ENCODE assay signal across 8 cellular contexts in genomic region chr2:178479758-178480226, GRCh38. TPM values are rescaled to one million over a fixed set of nuclear protein-coding genes. Genes with fewer than 3 reads are reported as not detected.
DNase-seq lines count a peak whose midpoint lies in the region; ATAC-seq and TF ChIP-seq lines count a peak whose summit lies in the region.

No MANE protein-coding gene starts in this region.

- CTCF ChIA-PET in BJ (lab: Yijun Ruan, JAX): interaction anchor here (1.0 kb wide), 1 partner anchor 44 kb away, joined by 3 read pairs; no protein-coding TSS in a partner anchor

- H4K20me1 ChIP-seq in Loucy (ENCODE audit: insufficient read depth, low read length, poor library complexity, severe bottlenecking): peaks cover 41% of the 10 kb centered on the region

- H2AFZ ChIP-seq in Loucy (ENCODE audit: low read length): peak overlapping the region; percentile 90

- no peaks in the 10 kb centered on the region for H3K27me3 ChIP-seq in BJ (ENCODE audit: control insufficient read depth, insufficient read depth, low read length)
- no peaks in the 10 kb centered on the region for H3K27me3 ChIP-seq in Loucy (ENCODE audit: insufficient read depth, low read length, poor library complexity, severe bottlenecking)

- peak overlapping the region; percentile 93 for H3K9ac ChIP-seq in Loucy (ENCODE audit: low read depth, low read length, poor library complexity, severe bottlenecking)

- POLR2A ChIA-PET in BJ (lab: Charles Lee): interaction anchor here (0.6 kb wide), 1 partner anchor 29 kb away, joined by 3 read pairs; the partner anchor contains the start of genes PJVK and PRKRA
- POLR2A ChIA-PET in naive thymus-derived CD8-positive, alpha-beta T cell (lab: Charles Lee): interaction anchor here (1.0 to 2.2 kb wide), 4 partner anchors 15 to 67 kb away, joined by 3 to 20 read pairs (median 5); partner anchors contain the start of genes PJVK and PRKRA

- peak overlapping the region; percentile 84 for H3K4me3 Mint-ChIP-seq in dendritic cell treated with granulocyte-macrophage colony-stimulating factor and Interleukin-4, amounts not matched to agents 40 ng/mL and 50 ng/mL, for 4 days
- H3K4me3 Mint-ChIP-seq in naive thymus-derived CD8-positive, alpha-beta T cell: peak overlapping the region; percentile 92 to 99 (median 98)

- no peak for ATAC-seq in naive thymus-derived CD8-positive, alpha-beta T cell
- ATAC-seq in GM18867 (IDR thresholded peaks at IDR 0.05; ENCODE audit: unreplicated experiment) (no peak), GM19455 (IDR thresholded peaks at IDR 0.05; ENCODE audit: unreplicated experiment) (no peak)

- peaks cover 20% of the 10 kb centered on the region for H3K36me3 Mint-ChIP-seq in dendritic cell treated with granulocyte-macrophage colony-stimulating factor and Interleukin-4, amounts not matched to agents 40 ng/mL and 50 ng/mL, for 4 days (ENCODE audit: low read depth)
- peaks cover 0 to 3% (median 0%) of the 10 kb centered on the region in 3 donors for H3K36me3 Mint-ChIP-seq in naive thymus-derived CD8-positive, alpha-beta T cell

- H3K27ac Mint-ChIP-seq in dendritic cell treated with granulocyte-macrophage colony-stimulating factor and Interleukin-4, amounts not matched to agents 40 ng/mL and 50 ng/mL, for 4 days: peak overlapping the region; percentile 98
- H3K27ac Mint-ChIP-seq in naive thymus-derived CD8-positive, alpha-beta T cell: peak overlapping the region; percentile 96 to 99 (median 98)

- no peaks in the 10 kb centered on the region for H3K9me3 Mint-ChIP-seq in dendritic cell treated with granulocyte-macrophage colony-stimulating factor and Interleukin-4, amounts not matched to agents 40 ng/mL and 50 ng/mL, for 4 days
- H3K9me3 Mint-ChIP-seq in naive thymus-derived CD8-positive, alpha-beta T cell: no peaks in the 10 kb centered on the region

- no peaks in the 10 kb centered on the region for H3K9me2 ChIP-seq in Loucy (replicated peaks; ENCODE audit: low read depth, low read length)

- no peaks in the 10 kb centered on the region for H3K27me3 Mint-ChIP-seq in dendritic cell treated with granulocyte-macrophage colony-stimulating factor and Interleukin-4, amounts not matched to agents 40 ng/mL and 50 ng/mL, for 4 days
- no peaks in the 10 kb centered on the region for H3K27me3 Mint-ChIP-seq in naive thymus-derived CD8-positive, alpha-beta T cell

- DNase-seq in BJ (ENCODE audit: low read depth) (no peak), kidney tubule cell (ENCODE audit: low spot score) (no peak), foreskin melanocyte (no peak)
- peak in 1 of 10 donors; percentile 22 for DNase-seq in naive thymus-derived CD8-positive, alpha-beta T cell

- peaks cover 56% of the 10 kb centered on the region for H3K4me1 ChIP-seq in Loucy (ENCODE audit: insufficient read depth, low read length, poor library complexity, severe bottlenecking)

- H3K4me1 Mint-ChIP-seq in dendritic cell treated with granulocyte-macrophage colony-stimulating factor and Interleukin-4, amounts not matched to agents 40 ng/mL and 50 ng/mL, for 4 days (ENCODE audit: low read depth): peaks cover 27% of the 10 kb centered on the region
- H3K4me1 Mint-ChIP-seq in naive thymus-derived CD8-positive, alpha-beta T cell: peaks cover 24 to 59% (median 52%) of the 10 kb centered on the region in 4 donors

- peaks cover 9% of the 10 kb centered on the region; the same call in 1 of the 2 replicates for H3F3A ChIP-seq in Loucy (ENCODE audit: low read depth)

- peak overlapping the region; percentile 22 for H3K4me3 ChIP-seq in BJ (ENCODE audit: low read depth, low read length)
- H3K4me3 ChIP-seq in Loucy (ENCODE audit: low read length, poor library complexity, severe bottlenecking): peak overlapping the region; percentile 90

- TF ChIP-seq CTCF in BJ (IDR thresholded peaks at IDR 0.05; ENCODE audit: insufficient read depth, low read depth, low read length) (no peak), Loucy (conservative IDR thresholded peaks at IDR 0.05; ENCODE audit: low read length) (no peak)

- H3K79me2 ChIP-seq in Loucy (ENCODE audit: insufficient read depth, low read length): peaks cover 67% of the 10 kb centered on the region

- peak overlapping the region; percentile 77 for H3K4me2 ChIP-seq in Loucy (ENCODE audit: low read depth, low read length, poor library complexity, severe bottlenecking)

- H3K36me3 ChIP-seq in BJ (ENCODE audit: control insufficient read depth, insufficient read depth, low read length) (no peaks in the 10 kb centered on the region), Loucy (ENCODE audit: insufficient read depth, low read length) (no peaks in the 10 kb centered on the region)

- intact Hi-C loops in dendritic cell treated with granulocyte-macrophage colony-stimulating factor and Interleukin-4, amounts not matched to agents 40 ng/mL and 50 ng/mL, for 4 days (cut with micrococcal nuclease): loop anchor here (1.0 to 5.0 kb wide), 5 partner anchors 28 to 433 kb away; partner anchors contain the start of genes PJVK and PRKRA

- H3K9me3 ChIP-seq in Loucy (ENCODE audit: insufficient read depth, low read depth, low read length): no peaks in the 10 kb centered on the region

RNA-seq across cellular contexts. Expression of gene PLEKHA3, which starts 0.5 kb away (rescaled TPM):
- 10.0 and 22.8 TPM in 2 replicates for polyA plus RNA-seq in BJ (2011; rRNA removed)
- 4.4 and 6.0 TPM in 2 replicates for polyA minus RNA-seq in BJ (2011; rRNA and poly(A)+ RNA removed)
- 10 to 100 TPM; 39.5 to 40.6 TPM for total RNA-seq in naive thymus-derived CD8-positive, alpha-beta T cell
- polyA plus RNA-seq in naive thymus-derived CD8-positive, alpha-beta T cell: 10 to 100 TPM; 18.4 to 24.6 (median 24.4) TPM

RNA-seq across cellular contexts. Expression of gene FKBP7, which starts 1.4 kb away (rescaled TPM):
- 32.4 and 59.2 TPM in 2 replicates for polyA plus RNA-seq in BJ (2011; rRNA removed)
- polyA minus RNA-seq in BJ (2011; rRNA and poly(A)+ RNA removed): 5.3 and 5.6 TPM in 2 replicates
- 1 to 10 TPM; 1.5 to 2.4 TPM for total RNA-seq in naive thymus-derived CD8-positive, alpha-beta T cell
- polyA plus RNA-seq in naive thymus-derived CD8-positive, alpha-beta T cell: 1 to 10 TPM; 2.9 to 7.0 (median 3.9) TPM

RNA-seq across cellular contexts. Expression of gene PJVK, which starts 28.6 kb away (rescaled TPM):
- 1.5 and 2.8 TPM in 2 replicates for polyA plus RNA-seq in BJ (2011; rRNA removed)
- 0.15 and 0.52 TPM in 2 replicates for polyA minus RNA-seq in BJ (2011; rRNA and poly(A)+ RNA removed)
- 1 to 10 TPM; 4.2 to 4.5 TPM for total RNA-seq in naive thymus-derived CD8-positive, alpha-beta T cell
- polyA plus RNA-seq in naive thymus-derived CD8-positive, alpha-beta T cell: 1 to 10 TPM in 1 of 3 donors, under 1 TPM in 2; 0.38 to 1.6 (median 0.44) TPM

RNA-seq across cellular contexts. Expression of gene PRKRA, which starts 28.8 kb away (rescaled TPM):
- 30.4 and 51.6 TPM in 2 replicates for polyA plus RNA-seq in BJ (2011; rRNA removed)
- 15.3 and 22.7 TPM in 2 replicates for polyA minus RNA-seq in BJ (2011; rRNA and poly(A)+ RNA removed)
- total RNA-seq in naive thymus-derived CD8-positive, alpha-beta T cell: 10 to 100 TPM; 66.1 to 74.8 TPM
- 10 to 100 TPM; 57.4 to 66.5 (median 61.6) TPM for polyA plus RNA-seq in naive thymus-derived CD8-positive, alpha-beta T cell
